Comparison of ENCODE assay signal across 17 cellular contexts in genomic region chr18:22494771-22495170, GRCh38.
DNase-seq lines count a peak whose midpoint lies in the region; ATAC-seq and TF ChIP-seq lines count a peak whose summit lies in the region.
"Had no signal": no experiment of that assay in that cellular context is flagged by ENCODE, and none has a peak within 500 bp of the region (broad histone marks: within the 10 kb centered on the region; RNA-seq: fewer than 3 reads in every experiment).

No MANE protein-coding gene starts in this region.

- H3K4me1 ChIP-seq in SJCRH30 = no peaks in the 10 kb centered on the region
- H3K4me1 ChIP-seq: gastrocnemius medialis had no signal

- no peaks in the 10 kb centered on the region for H3K4me1 Mint-ChIP-seq in activated naive CD4-positive, alpha-beta T cell treated with anti-CD3 and anti-CD28 coated beads, Interleukin-2, amount 10 ng/mL, durations not matched to agents 7 days and 5 days
- H3K4me1 Mint-ChIP-seq: CD4-positive, alpha-beta memory T cell had no signal

- no peaks in the 10 kb centered on the region for H3K9me3 ChIP-seq in SJCRH30 (replicated peaks)
- H3K9me3 ChIP-seq: gastrocnemius medialis, pancreas had no signal

- no peaks in the 10 kb centered on the region for H3K27me3 Mint-ChIP-seq in activated naive CD4-positive, alpha-beta T cell treated with anti-CD3 and anti-CD28 coated beads, Interleukin-2, amount 10 ng/mL, durations not matched to agents 7 days and 5 days

- no peak overlapping the region for H3K4me3 Mint-ChIP-seq in activated naive CD4-positive, alpha-beta T cell treated with anti-CD3 and anti-CD28 coated beads, Interleukin-2, amount 10 ng/mL, durations not matched to agents 7 days and 5 days
- H3K4me3 Mint-ChIP-seq: activated CD8-positive, alpha-beta T cell treated with anti-CD3 and anti-CD28 coated beads for 36 hours; activated T-helper 1 cell treated with anti-CD3 and anti-CD28 coated beads, Interleukin-12 subunit alpha, Interleukin-12 subunit beta, Interleukin-2, Interleukin-4 antibody, amounts not matched to agents 30 ng/mL and 10 ng/mL and 1 ng/mL, durations not matched to agents 14 hours and 24 hours and 36 hours; CD4-positive, alpha-beta memory T cell had no signal

- DNase-seq in Right ventricle myocardium inferior (ENCODE audit: missing footprints) (no peak), cardiac septum (ENCODE audit: low spot score) (no peak), epithelial cell of esophagus (ENCODE audit: low read depth) (peak; percentile 35), iris pigment epithelial cell (ENCODE audit: low read depth) (peak; percentile 39), NCI-H69 (lab: John Stamatoyannopoulos, UW) (no peak), SJCRH30 (no peak)
- DNase-seq in effector CD8-positive, alpha-beta T cell (lab: John Stamatoyannopoulos, UW) = no peak
- no peak for DNase-seq in activated naive CD4-positive, alpha-beta T cell treated with anti-CD3 and anti-CD28 coated beads, Interleukin-2, amount 10 ng/mL, durations not matched to agents 7 days and 5 days
- DNase-seq: 8988T; activated CD8-positive, alpha-beta T cell treated with anti-CD3 and anti-CD28 coated beads for 36 hours; CD4-positive, alpha-beta memory T cell; effector CD4-positive, alpha-beta T cell; gastrocnemius medialis; kidney; NCI-H510A; pancreas had no signal

- H3K36me3 ChIP-seq in SJCRH30 = no peaks in the 10 kb centered on the region
- H3K36me3 ChIP-seq: gastrocnemius medialis, pancreas had no signal

- intact Hi-C loops in Right ventricle myocardium inferior (cut with DNase I) = loop anchor here (5.0 kb wide), 1 partner anchor 53 kb away; no protein-coding TSS in a partner anchor
- intact Hi-C loops in cardiac septum (cut with DNase I) = no loop called here

- H3K4me3 ChIP-seq in epithelial cell of esophagus (ENCODE audit: low read length) = no peak overlapping the region
- no peak overlapping the region for H3K4me3 ChIP-seq in SJCRH30
- H3K4me3 ChIP-seq: gastrocnemius medialis, pancreas had no signal

- H3K27ac Mint-ChIP-seq in activated naive CD4-positive, alpha-beta T cell treated with anti-CD3 and anti-CD28 coated beads, Interleukin-2, amount 10 ng/mL, durations not matched to agents 7 days and 5 days = no peak overlapping the region
- H3K27ac Mint-ChIP-seq: activated CD8-positive, alpha-beta T cell treated with anti-CD3 and anti-CD28 coated beads for 36 hours; activated T-helper 1 cell treated with anti-CD3 and anti-CD28 coated beads, Interleukin-12 subunit alpha, Interleukin-12 subunit beta, Interleukin-2, Interleukin-4 antibody, amounts not matched to agents 30 ng/mL and 10 ng/mL and 1 ng/mL, durations not matched to agents 14 hours and 24 hours and 36 hours; CD4-positive, alpha-beta memory T cell had no signal

- no peak for TF ChIP-seq CTCF in epithelial cell of esophagus (IDR thresholded peaks at IDR 0.05; ENCODE audit: insufficient read depth, low read depth, low read length, missing control alignments)

- H3K9me3 Mint-ChIP-seq in activated naive CD4-positive, alpha-beta T cell treated with anti-CD3 and anti-CD28 coated beads, Interleukin-2, amount 10 ng/mL, durations not matched to agents 7 days and 5 days = no peaks in the 10 kb centered on the region
- H3K9me3 Mint-ChIP-seq: activated T-helper 1 cell treated with anti-CD3 and anti-CD28 coated beads, Interleukin-12 subunit alpha, Interleukin-12 subunit beta, Interleukin-2, Interleukin-4 antibody, amounts not matched to agents 30 ng/mL and 10 ng/mL and 1 ng/mL, durations not matched to agents 14 hours and 24 hours and 36 hours had no signal

- no peak overlapping the region for H3K27ac ChIP-seq in SJCRH30
- H3K27ac ChIP-seq: gastrocnemius medialis, pancreas had no signal

- H3K27me3 ChIP-seq in SJCRH30 = no peaks in the 10 kb centered on the region
- H3K27me3 ChIP-seq: gastrocnemius medialis, pancreas had no signal

- CTCF ChIA-PET in activated naive CD4-positive, alpha-beta T cell treated with anti-CD3 and anti-CD28 coated beads, Interleukin-2, amount 10 ng/mL, durations not matched to agents 7 days and 5 days (lab: Charles Lee) = no interaction called here

- H3K36me3 Mint-ChIP-seq in activated naive CD4-positive, alpha-beta T cell treated with anti-CD3 and anti-CD28 coated beads, Interleukin-2, amount 10 ng/mL, durations not matched to agents 7 days and 5 days = no peaks in the 10 kb centered on the region
- H3K36me3 Mint-ChIP-seq: CD4-positive, alpha-beta memory T cell had no signal

- peak; percentile 88 for ATAC-seq in Right ventricle myocardium inferior
- ATAC-seq: activated CD8-positive, alpha-beta T cell treated with anti-CD3 and anti-CD28 coated beads for 36 hours; gastrocnemius medialis had no signal

Comparison
In these comparisons a context has a peak if more than half of its experiments do, and no peak if none do; other contexts are left out.
1. DNase-seq: peak in epithelial cell of esophagus (single experiment) and iris pigment epithelial cell (single experiment); none in Right ventricle myocardium inferior (single experiment), cardiac septum (single experiment), effector CD8-positive, alpha-beta T cell (single experiment), NCI-H69 (single experiment), activated naive CD4-positive, alpha-beta T cell treated with anti-CD3 and anti-CD28 coated beads, Interleukin-2, amount 10 ng/mL, durations not matched to agents 7 days and 5 days (single experiment) and SJCRH30 (0 of 2).